Comparison of ENCODE assay signal across 8 cellular contexts in the genomic region with DNA sequence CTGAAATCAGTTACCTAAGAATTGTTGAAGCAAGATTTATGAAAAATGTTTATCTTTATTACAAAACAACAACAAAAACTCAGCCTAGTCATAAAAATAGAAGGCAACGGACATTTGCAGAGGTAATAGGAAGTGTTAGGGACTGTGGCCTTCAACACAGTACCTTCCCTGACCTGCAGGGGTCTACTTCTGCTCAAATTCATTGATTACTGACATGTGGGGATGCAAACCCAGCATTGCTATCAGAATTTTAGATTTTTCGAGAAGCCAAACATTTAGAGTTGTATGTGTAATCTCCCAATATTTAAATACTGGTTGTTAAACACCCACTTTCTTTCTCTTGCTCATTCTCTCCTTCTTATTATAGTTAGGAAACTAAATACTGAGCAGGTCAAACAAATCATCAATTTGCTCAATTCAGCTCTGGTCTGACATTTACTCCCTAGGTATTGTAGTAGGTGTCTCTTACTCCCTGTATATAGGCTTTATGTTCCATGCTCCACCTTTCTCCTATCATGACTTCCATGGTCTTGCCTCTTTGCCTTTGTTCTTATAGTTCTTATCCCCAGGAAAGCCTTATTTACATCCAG.
A peak's percentile ranks its signal among the peaks of the same experiment; 100 is the strongest.
DNase-seq lines count a peak whose midpoint lies in the region; ATAC-seq, FAIRE-seq and TF ChIP-seq lines count a peak whose summit lies in the region.

No MANE protein-coding gene starts in this region.

- H3K27me3 ChIP-seq in H9 (ENCODE audit: insufficient read depth, low read length): no peaks in the 10 kb centered on the region
- no peaks in the 10 kb centered on the region for H3K27me3 ChIP-seq in bronchial epithelial cell (ENCODE audit: control insufficient read depth, insufficient read depth, low read length)

- no peaks in the 10 kb centered on the region for H3K4me1 ChIP-seq in H9 (ENCODE audit: insufficient read depth, low read length)

- H3K27me3 Mint-ChIP-seq in H9 (ENCODE audit: low read depth): no peaks in the 10 kb centered on the region

- no peak overlapping the region for H4K5ac ChIP-seq in H9 (ENCODE audit: insufficient read length, low read depth, low read length)

- no peak overlapping the region for H3K4me2 ChIP-seq in H9 (ENCODE audit: insufficient read depth, insufficient read length, low read length)

- no peaks in the 10 kb centered on the region for H3K36me3 Mint-ChIP-seq in H9 (ENCODE audit: insufficient read depth in 1 of 3, low read depth in 3 of 3)

- no peaks in the 10 kb centered on the region for H3K23me2 ChIP-seq in H9 (ENCODE audit: insufficient read length, low read depth, low read length, poor library complexity, severe bottlenecking)

- no peak overlapping the region for H3K4me3 ChIP-seq in bronchial epithelial cell (ENCODE audit: low read depth, low read length)

- no peak overlapping the region for H2AK5ac ChIP-seq in H9 (ENCODE audit: insufficient read length, low read length)

- no peak overlapping the region for H3T11ph ChIP-seq in H9 (ENCODE audit: low read length)

- no peaks in the 10 kb centered on the region for H3K36me3 ChIP-seq in bronchial epithelial cell (ENCODE audit: control insufficient read depth, insufficient read depth, low read length)

- H3K4me3 Mint-ChIP-seq in H9: no peak overlapping the region

- H3K9me3 Mint-ChIP-seq in H9: no peaks in the 10 kb centered on the region

- no peak overlapping the region for H3K14ac ChIP-seq in H9 (ENCODE audit: insufficient read depth, low read length)

- H3K23ac ChIP-seq in H9 (ENCODE audit: insufficient read length, low read depth, low read length): no peak overlapping the region

- H2BK5ac ChIP-seq in H9 (ENCODE audit: insufficient read length, low read length): no peak overlapping the region

- no peak overlapping the region for H3K9ac ChIP-seq in H9 (ENCODE audit: extremely low read depth, insufficient read length, low read length)

- H4K20me1 ChIP-seq in H9 (ENCODE audit: control insufficient read depth, insufficient read depth, insufficient read length): no peaks in the 10 kb centered on the region

- H3K79me2 ChIP-seq in H9 (ENCODE audit: insufficient read depth, low read length): no peaks in the 10 kb centered on the region

- TF ChIP-seq CTCF in H9 (conservative IDR thresholded peaks at IDR 0.05) (peak; percentile 75), bronchial epithelial cell (IDR thresholded peaks at IDR 0.05; ENCODE audit: insufficient read depth, low read length, severe bottlenecking) (peak; percentile 34)

- H3K4ac ChIP-seq in H9 (ENCODE audit: low read depth, low read length): no peak overlapping the region

- H4K91ac ChIP-seq in H9 (ENCODE audit: insufficient read length, low read depth, low read length): no peak overlapping the region

- H2BK120ac ChIP-seq in H9 (ENCODE audit: low read depth, low read length, poor library complexity, severe bottlenecking): no peak overlapping the region

- H3K18ac ChIP-seq in H9 (ENCODE audit: insufficient read length, low read depth, low read length): no peak overlapping the region

- H3K4me1 Mint-ChIP-seq in H9: no peaks in the 10 kb centered on the region

- no peak overlapping the region for H4K8ac ChIP-seq in H9 (replicated peaks; ENCODE audit: insufficient read length, low read depth, low read length)

- no peaks in the 10 kb centered on the region for H3K79me1 ChIP-seq in H9 (ENCODE audit: insufficient read depth, low read depth, low read length, poor library complexity, severe bottlenecking)

- no peak overlapping the region for H3K27ac ChIP-seq in H9 (ENCODE audit: insufficient read length, low read depth, low read length)

- no peak overlapping the region for H3K27ac Mint-ChIP-seq in H9

- H2BK20ac ChIP-seq in H9 (ENCODE audit: low read depth, low read length, poor library complexity, severe bottlenecking): no peak overlapping the region

- no peaks in the 10 kb centered on the region for H3K9me3 ChIP-seq in H9 (ENCODE audit: control insufficient read depth, low read depth, low read length)

- no peak for ATAC-seq in GM21825 (IDR thresholded peaks at IDR 0.05; ENCODE audit: unreplicated experiment)
- no peak for ATAC-seq in HG03469 (IDR thresholded peaks at IDR 0.05; ENCODE audit: unreplicated experiment)

- no peak overlapping the region for H2BK12ac ChIP-seq in H9 (ENCODE audit: insufficient read length, low read depth, low read length)

- no peak for FAIRE-seq in bronchial epithelial cell (lab: Jason Lieb, UNC)

- H3K56ac ChIP-seq in H9 (ENCODE audit: insufficient read length, low read depth, low read length): no peak overlapping the region

- WGBS in H9 (ENCODE audit: extremely low coverage, insufficient read length, low lambda C conversion rate): no CpG with 5 or more reads among the region's 2 CpGs

- no peak overlapping the region for H2AFZ ChIP-seq in H9 (ENCODE audit: low read length)

- H2BK15ac ChIP-seq in H9 (ENCODE audit: low read depth, low read length): no peak overlapping the region

- peak; percentile 23 for DNase-seq in EL
- peak; percentile 36 for DNase-seq in H9
- DNase-seq in OCI-M1 (lab: John Stamatoyannopoulos, UW): peak; percentile 41
- no peak for DNase-seq in bronchial epithelial cell (ENCODE audit: low read depth)
- DNase-seq in stimulated activated CD4-positive, alpha-beta T cell treated with anti-CD3 and anti-CD28 coated beads, Interleukin-2, amount 100 ng/mL, for 24 hours: peak; percentile 38 to 39
- no peak for DNase-seq in SHP77 treated with DMSO at 0.1 percent for 48 hours (lab: John Stamatoyannopoulos, UW)

Comparison
In these comparisons a context has a peak if more than half of its experiments do, and no peak if none do; other contexts are left out.
1. DNase-seq: peak in EL (single experiment), H9 (single experiment), OCI-M1 (single experiment) and stimulated activated CD4-positive, alpha-beta T cell treated with anti-CD3 and anti-CD28 coated beads, Interleukin-2, amount 100 ng/mL, for 24 hours (2 of 2); none in bronchial epithelial cell (single experiment) and SHP77 treated with DMSO at 0.1 percent for 48 hours (single experiment).